In genomic region chr4:124135409-124135813, GRCh38 we compare ENCODE assay signal across 17 cellular contexts.
DNase-seq lines count a peak whose midpoint lies in the region; ATAC-seq and TF ChIP-seq lines count a peak whose summit lies in the region.
"Had no signal": no experiment of that assay in that cellular context is flagged by ENCODE, and none has a peak within 500 bp of the region (broad histone marks: within the 10 kb centered on the region; RNA-seq: fewer than 3 reads in every experiment).

No MANE protein-coding gene starts in this region.

- no peak overlapping the region for H3K4me3 ChIP-seq in retinal pigment epithelial cell (ENCODE audit: low read length)
- H3K4me3 ChIP-seq: body of pancreas, tibial nerve had no signal

- no peak for TF ChIP-seq CTCF in retinal pigment epithelial cell (conservative IDR thresholded peaks at IDR 0.05; ENCODE audit: low read depth, low read length)

- DNase-seq in GM03348 (ENCODE audit: low spot score) (peak; percentile 43), fibroblast of peridontal ligament (ENCODE audit: extremely low read depth) (peak; percentile 18), retinal pigment epithelial cell (ENCODE audit: low read depth) (peak; percentile 79), NCI-H2029 (lab: John Stamatoyannopoulos, UW) (no peak), left colon (no peak)
- DNase-seq: activated naive CD4-positive, alpha-beta T cell treated with anti-CD3 and anti-CD28 coated beads, Interleukin-2, amount 50 U/mL, for 16 hours; AML-193; body of pancreas; DMS79; NCI-H524 treated with DMSO at 0.1 percent for 48 hours; stimulated activated naive CD8-positive, alpha-beta T cell treated with anti-CD3 and anti-CD28 coated beads, Interleukin-15, Interleukin-2, amounts not matched to agents 100 U/mL and 50 U/mL, for 24 hours had no signal

- ATAC-seq in SK-N-SH treated with all-trans-retinoic acid at 6 μM for 48 hours (peak; percentile 94), HG03432 (IDR thresholded peaks at IDR 0.05; ENCODE audit: unreplicated experiment) (no peak), left colon (no peak), GM21786 (IDR thresholded peaks at IDR 0.05; ENCODE audit: unreplicated experiment) (no peak)
- ATAC-seq: body of pancreas; HCT116; natural killer cell treated with Interleukin-12 subunit alpha and Interleukin-12 subunit beta and Interleukin-15 and Interleukin-18, amount 100 ng/mL, for 72 hours; stimulated activated naive CD8-positive, alpha-beta T cell treated with anti-CD3 and anti-CD28 coated beads, Interleukin-15, Interleukin-2, amounts not matched to agents 100 U/mL and 50 U/mL, for 24 hours had no signal

- intact Hi-C loops in left colon (cut with DNase I, micrococcal nuclease), result no loop called here

TF ChIP-seq in SK-N-SH treated with all-trans-retinoic acid at 6 μM for 48 hours, 23 proteins besides CTCF, POLR2A, EP300 and RAD21:
- TF ChIP-seq ISL1 (CRISPR knock-in tag; IDR thresholded peaks at IDR 0.05) (peak; percentile 85), ARNTL (CRISPR knock-in tag; IDR thresholded peaks at IDR 0.05; ENCODE audit: borderline replicate concordance, low read depth) (no peak), GLIS3 (CRISPR knock-in tag; IDR thresholded peaks at IDR 0.05) (no peak), CREB5 (CRISPR knock-in tag; IDR thresholded peaks at IDR 0.05; ENCODE audit: low read depth) (no peak), TOX (CRISPR knock-in tag; IDR thresholded peaks at IDR 0.05; ENCODE audit: borderline replicate concordance) (peak; percentile 84), PATZ1 (CRISPR knock-in tag; IDR thresholded peaks at IDR 0.05; ENCODE audit: borderline replicate concordance) (peak; percentile 94), ZC3H10 (CRISPR knock-in tag; IDR thresholded peaks at IDR 0.05) (0 out of 2 replicates have a peak, but pooled peaks have one; percentile 6), RARB (CRISPR knock-in tag; IDR thresholded peaks at IDR 0.05) (peak; percentile 87), TSHZ2 (CRISPR knock-in tag; IDR thresholded peaks at IDR 0.05) (no peak), CSRNP3 (CRISPR knock-in tag; IDR thresholded peaks at IDR 0.05) (no peak), POU6F1 (CRISPR knock-in tag; IDR thresholded peaks at IDR 0.05; ENCODE audit: borderline replicate concordance, low read depth) (peak; percentile 83; the same call in 1 of the 2 replicates)
TF ChIP-seq in SK-N-SH treated with all-trans-retinoic acid at 6 μM for 48 hours: peak in this region for 6.

Comparison
In these comparisons a context has a peak if more than half of its experiments do, and no peak if none do; other contexts are left out.
1. DNase-seq: peak in GM03348 (single experiment), fibroblast of peridontal ligament (single experiment) and retinal pigment epithelial cell (single experiment); none in NCI-H2029 (single experiment) and left colon (0 of 2).